In the genomic region with DNA sequence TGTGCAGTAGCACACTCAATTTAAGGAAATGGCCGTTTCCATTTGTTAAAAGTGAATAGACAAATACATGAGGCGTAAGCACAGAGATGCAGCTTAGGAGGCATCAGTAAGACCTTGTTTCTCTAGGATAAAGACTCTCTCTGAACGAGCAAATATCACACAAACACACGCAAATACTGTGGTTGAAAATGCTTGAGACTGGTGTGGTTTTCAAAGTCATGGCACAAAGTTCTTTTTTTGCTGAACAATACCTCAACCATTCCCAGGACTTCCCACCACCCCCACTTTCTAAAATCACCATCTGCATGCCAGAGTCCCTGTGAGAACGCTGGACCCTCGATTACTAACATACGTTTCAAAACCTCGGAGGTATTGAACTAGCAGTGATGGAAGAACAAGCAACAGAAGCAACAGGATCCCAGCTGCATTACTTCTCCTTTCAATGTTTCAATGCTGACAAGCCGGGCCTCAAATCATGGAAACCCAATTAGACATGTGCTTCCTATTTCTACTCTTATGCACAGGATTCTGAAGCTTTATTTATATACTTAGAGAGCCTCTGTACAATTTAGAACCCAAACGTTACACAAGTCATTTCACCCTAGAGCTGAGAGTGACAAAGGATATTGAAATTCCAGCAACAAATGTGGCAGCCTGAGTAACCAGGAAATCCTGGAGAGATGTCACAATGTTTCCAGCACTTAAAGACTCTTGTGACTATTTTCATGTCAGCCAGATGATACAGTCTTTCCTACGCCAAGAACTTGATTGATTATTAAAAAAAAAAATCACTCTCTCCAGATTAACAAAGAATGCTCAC, we compare ENCODE assay signal across 14 cellular contexts.
A peak's percentile ranks its signal among the peaks of the same experiment; 100 is the strongest.
DNase-seq lines count a peak whose midpoint lies in the region; ATAC-seq and TF ChIP-seq lines count a peak whose summit lies in the region.
"Had no signal": no experiment of that assay in that cellular context is flagged by ENCODE, and none has a peak within 500 bp of the region (broad histone marks: within the 10 kb centered on the region; RNA-seq: fewer than 3 reads in every experiment).

No MANE protein-coding gene starts in this region.

- peaks cover 57% of the 10 kb centered on the region for H3K4me1 Mint-ChIP-seq in chondrocyte (ENCODE audit: low read depth)
- H3K4me1 Mint-ChIP-seq in naive thymus-derived CD8-positive, alpha-beta T cell: peaks cover 0 to 4% (median 2%) of the 10 kb centered on the region in 4 donors

- no peak overlapping the region; the same call in 1 of the 2 replicates for H3K9ac ChIP-seq in SK-N-SH

- DNase-seq in SK-N-SH: no peak
- no peak for DNase-seq in chondrocyte (ENCODE audit: low spot score)
- DNase-seq in medulla oblongata (ENCODE audit: extremely low spot score): peak; percentile 55
- no peak for DNase-seq in tibial nerve (ENCODE audit: low spot score in 2 of 2)
- no peak for DNase-seq in NCI-H128 (lab: John Stamatoyannopoulos, UW; ENCODE audit: unreplicated experiment)
- no peak for DNase-seq in naive thymus-derived CD8-positive, alpha-beta T cell
- no peak for DNase-seq in SJCRH30
- DNase-seq: activated CD4-positive, alpha-beta T cell treated with anti-CD3 and anti-CD28 coated beads for 36 hours; activated naive CD8-positive, alpha-beta T cell treated with anti-CD3 and anti-CD28 coated beads for 36 hours; gastrocnemius medialis; GDM1; NCI-H187 had no signal

- peaks cover 42% of the 10 kb centered on the region for H3F3A ChIP-seq in SK-N-SH (replicated peaks; ENCODE audit: insufficient read depth)

- H3K27me3 Mint-ChIP-seq in chondrocyte (ENCODE audit: low read depth): no peaks in the 10 kb centered on the region
- H3K27me3 Mint-ChIP-seq in naive thymus-derived CD8-positive, alpha-beta T cell: peaks cover 0 to 3% (median 0%) of the 10 kb centered on the region in 5 donors
- H3K27me3 Mint-ChIP-seq: activated naive CD8-positive, alpha-beta T cell treated with anti-CD3 and anti-CD28 coated beads for 36 hours; type B pancreatic cell had no signal

- POLR2A ChIA-PET in SK-N-SH (lab: Yijun Ruan, JAX): no interaction called here
- POLR2A ChIA-PET in naive thymus-derived CD8-positive, alpha-beta T cell (lab: Charles Lee): interaction anchor here (0.6 to 0.7 kb wide), 2 partner anchors 10 to 1535 kb away, joined by 3 to 4 read pairs; no protein-coding TSS in a partner anchor

- H3K27ac ChIP-seq in SK-N-SH (ENCODE audit: low read depth in 2 of 2, low read length in 1 of 2): peak overlapping the region; percentile 47 to 95
- peak overlapping the region; percentile 25 to 92 (median 60) for H3K27ac ChIP-seq in tibial nerve
- H3K27ac ChIP-seq in SJCRH30: no peak overlapping the region

- peaks cover 4% of the 10 kb centered on the region; the same call in 1 of the 2 replicates for H3K79me2 ChIP-seq in SK-N-SH (ENCODE audit: insufficient read depth)

- peak overlapping the region; percentile 94 for H3K27ac Mint-ChIP-seq in chondrocyte (ENCODE audit: unreplicated experiment)
- no peak overlapping the region for H3K27ac Mint-ChIP-seq in naive thymus-derived CD8-positive, alpha-beta T cell
- H3K27ac Mint-ChIP-seq: activated CD4-positive, alpha-beta T cell treated with anti-CD3 and anti-CD28 coated beads for 36 hours; activated naive CD8-positive, alpha-beta T cell treated with anti-CD3 and anti-CD28 coated beads for 36 hours; type B pancreatic cell had no signal

- WGBS in SK-N-SH (ENCODE audit: low lambda C conversion rate): 75% methylated on average over 11 of the region's 11 CpGs
- WGBS in tibial nerve, 2 donors: 56% methylated on average over 11 of the region's 11 CpGs

- TF ChIP-seq CTCF in SK-N-SH (IDR thresholded peaks at IDR 0.05): no peak
- TF ChIP-seq CTCF in chondrocyte (IDR thresholded peaks at IDR 0.05): no peak
- TF ChIP-seq CTCF in tibial nerve (IDR thresholded peaks at IDR 0.05): no peak

- H3K9me3 ChIP-seq in SK-N-SH (no peaks in the 10 kb centered on the region), tibial nerve (no peaks in the 10 kb centered on the region), SJCRH30 (replicated peaks) (peaks cover 6% of the 10 kb centered on the region; the same call in 1 of the 2 replicates)
- H3K9me3 ChIP-seq: gastrocnemius medialis had no signal

- H3K4me3 ChIP-seq in SK-N-SH (ENCODE audit: low read depth in 2 of 2, low read length in 1 of 2) (no peak overlapping the region), tibial nerve (no peak overlapping the region), SJCRH30 (no peak overlapping the region)
- H3K4me3 ChIP-seq: gastrocnemius medialis had no signal

- ATAC-seq in SK-N-SH treated with all-trans-retinoic acid at 6 μM for 48 hours: no peak; the same call in 2 of the 3 replicates
- no peak for ATAC-seq in naive thymus-derived CD8-positive, alpha-beta T cell
- ATAC-seq: activated CD4-positive, alpha-beta T cell treated with anti-CD3 and anti-CD28 coated beads for 36 hours had no signal

- TF ChIP-seq RAD21 in SK-N-SH (IDR thresholded peaks at IDR 0.05; ENCODE audit: low read length): no peak

- H2AFZ ChIP-seq in SK-N-SH (ENCODE audit: low read depth): peak overlapping the region; percentile 8; the same call in 1 of the 2 replicates

- peaks cover 7% of the 10 kb centered on the region for H3K36me3 Mint-ChIP-seq in chondrocyte (ENCODE audit: low read depth)
- H3K36me3 Mint-ChIP-seq in naive thymus-derived CD8-positive, alpha-beta T cell: peaks cover 5 to 37% (median 25%) of the 10 kb centered on the region in 3 donors

- H3K27me3 ChIP-seq in SK-N-SH (ENCODE audit: insufficient read depth): no peaks in the 10 kb centered on the region
- H3K27me3 ChIP-seq in tibial nerve: no peaks in the 10 kb centered on the region
- no peaks in the 10 kb centered on the region for H3K27me3 ChIP-seq in SJCRH30
- H3K27me3 ChIP-seq: gastrocnemius medialis had no signal

- H3K9me3 Mint-ChIP-seq in chondrocyte (ENCODE audit: low read depth): no peaks in the 10 kb centered on the region
- H3K9me3 Mint-ChIP-seq in naive thymus-derived CD8-positive, alpha-beta T cell: peaks cover 0 to 2% (median 0%) of the 10 kb centered on the region in 9 donors
- H3K9me3 Mint-ChIP-seq: activated naive CD8-positive, alpha-beta T cell treated with anti-CD3 and anti-CD28 coated beads for 36 hours; type B pancreatic cell had no signal

- CTCF ChIA-PET in SK-N-SH (lab: Yijun Ruan, JAX): interaction anchor here (3.8 kb wide), 1 partner anchor 11 kb away, joined by 21 read pairs; no protein-coding TSS in a partner anchor

- TF ChIP-seq EP300 in SK-N-SH (IDR thresholded peaks at IDR 0.05; ENCODE audit: borderline replicate concordance in 1 of 2, low read depth in 1 of 2, low read length in 1 of 2): no peak
- peak in 1 of 2 donors; percentile 68 for TF ChIP-seq EP300 in tibial nerve (IDR thresholded peaks at IDR 0.05)

- no peak for TF ChIP-seq POLR2A in tibial nerve (IDR thresholded peaks at IDR 0.05)

- H3K36me3 ChIP-seq in SK-N-SH (replicated peaks in 1 of 2; ENCODE audit: control insufficient read depth in 1 of 2, insufficient read depth in 2 of 2, low read length in 1 of 2) (peaks cover 0 to 2% of the 10 kb centered on the region in 2 experiments), tibial nerve (peaks cover 0 to 23% (median 0%) of the 10 kb centered on the region in 3 donors), SJCRH30 (peaks cover 9% of the 10 kb centered on the region; the same call in 1 of the 2 replicates)
- H3K36me3 ChIP-seq: gastrocnemius medialis had no signal

- no peak overlapping the region for H3K4me3 Mint-ChIP-seq in chondrocyte (ENCODE audit: unreplicated experiment)
- H3K4me3 Mint-ChIP-seq in naive thymus-derived CD8-positive, alpha-beta T cell: no peak overlapping the region
- H3K4me3 Mint-ChIP-seq: activated CD4-positive, alpha-beta T cell treated with anti-CD3 and anti-CD28 coated beads for 36 hours; activated naive CD8-positive, alpha-beta T cell treated with anti-CD3 and anti-CD28 coated beads for 36 hours; type B pancreatic cell had no signal

- H3K9me2 ChIP-seq in SK-N-SH: no peaks in the 10 kb centered on the region

- no peaks in the 10 kb centered on the region for H4K20me1 ChIP-seq in SK-N-SH (ENCODE audit: insufficient read depth)

- H3K4me2 ChIP-seq in SK-N-SH: peak overlapping the region; percentile 73; the same call in 1 of the 2 replicates

- H3K4me1 ChIP-seq in SK-N-SH (ENCODE audit: control insufficient read depth in 1 of 2, insufficient read depth in 2 of 2, low read depth in 1 of 2, low read length in 1 of 2): peaks cover 8 to 26% of the 10 kb centered on the region in 2 experiments; a peak in 3 of 4 replicates
- peaks cover 0 to 49% (median 27%) of the 10 kb centered on the region in 4 donors for H3K4me1 ChIP-seq in tibial nerve
- no peaks in the 10 kb centered on the region for H3K4me1 ChIP-seq in SJCRH30
- H3K4me1 ChIP-seq: gastrocnemius medialis had no signal

TF ChIP-seq in SK-N-SH, 30 proteins besides CTCF, POLR2A, EP300 and RAD21 (continues in another document):
- no peak for TF ChIP-seq RXRA (IDR thresholded peaks at IDR 0.05; ENCODE audit: borderline replicate concordance, low read depth)
- TF ChIP-seq TCF12 (IDR thresholded peaks at IDR 0.05): no peak

TF ChIP-seq in SK-N-SH treated with all-trans-retinoic acid at 6 μM for 48 hours, 23 proteins besides CTCF, POLR2A, EP300 and RAD21 (continues in another document):
- TF ChIP-seq TCF4 (CRISPR knock-in tag; IDR thresholded peaks at IDR 0.05; ENCODE audit: borderline replicate concordance) (no peak), ARNTL (CRISPR knock-in tag; IDR thresholded peaks at IDR 0.05; ENCODE audit: borderline replicate concordance, low read depth) (no peak), ZNF8 (CRISPR knock-in tag; IDR thresholded peaks at IDR 0.05) (no peak), ZNF70 (CRISPR knock-in tag; IDR thresholded peaks at IDR 0.05) (no peak)
- TF ChIP-seq, protein P1, sequence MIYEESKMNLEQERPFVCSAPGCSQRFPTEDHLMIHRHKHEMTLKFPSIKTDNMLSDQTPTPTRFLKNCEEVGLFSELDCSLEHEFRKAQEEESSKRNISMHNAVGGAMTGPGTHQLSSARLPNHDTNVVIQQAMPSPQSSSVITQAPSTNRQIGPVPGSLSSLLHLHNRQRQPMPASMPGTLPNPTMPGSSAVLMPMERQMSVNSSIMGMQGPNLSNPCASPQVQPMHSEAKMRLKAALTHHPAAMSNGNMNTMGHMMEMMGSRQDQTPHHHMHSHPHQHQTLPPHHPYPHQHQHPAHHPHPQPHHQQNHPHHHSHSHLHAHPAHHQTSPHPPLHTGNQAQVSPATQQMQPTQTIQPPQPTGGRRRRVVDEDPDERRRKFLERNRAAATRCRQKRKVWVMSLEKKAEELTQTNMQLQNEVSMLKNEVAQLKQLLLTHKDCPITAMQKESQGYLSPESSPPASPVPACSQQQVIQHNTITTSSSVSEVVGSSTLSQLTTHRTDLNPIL (CRISPR knock-in tag; IDR thresholded peaks at IDR 0.05; ENCODE audit: low read depth): no peak
